In the genomic region with DNA sequence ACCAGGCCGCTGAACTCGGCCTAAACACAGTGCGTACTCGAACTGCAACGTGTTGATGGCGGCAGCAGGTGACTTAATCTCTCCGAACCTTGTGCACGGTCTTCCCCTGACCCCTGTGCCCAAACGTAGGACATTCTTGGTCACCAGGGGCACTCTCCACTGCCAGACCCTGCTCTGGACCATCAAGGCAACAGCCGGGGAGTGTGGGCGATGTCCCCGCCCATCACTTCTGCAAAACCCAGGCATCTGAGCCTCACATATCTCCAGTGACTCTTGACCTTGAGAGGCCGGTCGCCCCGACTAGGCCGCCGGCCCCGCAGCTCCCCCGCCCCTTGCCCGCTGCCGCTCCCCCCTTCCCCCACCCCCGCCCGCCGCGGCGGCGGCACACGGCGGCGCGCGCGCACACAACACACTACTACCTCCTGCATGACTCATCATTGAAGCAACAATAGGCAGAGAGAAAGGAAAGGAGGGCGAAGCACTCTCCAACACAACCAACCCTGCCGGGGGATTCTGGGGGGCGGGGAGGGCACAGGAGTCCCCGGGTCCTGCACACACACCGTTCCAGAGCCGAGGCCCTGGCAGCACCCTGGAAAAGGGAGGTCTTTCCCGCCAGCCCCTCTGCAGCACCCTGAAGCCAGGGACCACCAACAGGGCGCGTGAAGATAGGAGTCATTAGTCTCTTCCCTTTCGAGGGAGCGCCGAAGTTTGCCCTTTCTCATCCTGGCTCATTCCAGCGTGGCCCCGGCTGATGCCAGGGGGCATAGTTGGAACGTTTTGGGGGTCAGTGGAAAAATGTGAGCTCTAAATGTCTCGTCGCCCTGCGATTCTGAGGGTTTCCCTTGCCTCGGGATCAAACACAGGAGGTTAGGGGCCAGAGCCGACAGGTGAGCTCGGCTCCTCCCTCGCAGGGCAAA, we compare ENCODE assay signal across 8 cellular contexts. TPM values are rescaled to one million over a fixed set of nuclear protein-coding genes. Genes with fewer than 3 reads are reported as not detected.
DNase-seq lines count a peak whose midpoint lies in the region; ATAC-seq lines count a peak whose summit lies in the region.

No MANE protein-coding gene starts in this region.

- H3K27ac ChIP-seq in cingulate gyrus (ENCODE audit: low read depth, low read length) = peak overlapping the region; percentile 99

- DNase-seq in GM03348 (ENCODE audit: low spot score) (peak; percentile 59), NCI-H2196 (lab: John Stamatoyannopoulos, UW; ENCODE audit: unreplicated experiment) (peak; percentile 61), left lobe of liver (ENCODE audit: low spot score) (peak; percentile 60), NCI-H526 treated with DMSO at 0.1 percent for 48 hours (lab: John Stamatoyannopoulos, UW) (no peak), NCI-H128 (lab: John Stamatoyannopoulos, UW; ENCODE audit: unreplicated experiment) (no peak)
- DNase-seq in activated CD4-positive, alpha-beta T cell treated with anti-CD3 and anti-CD28 coated beads for 48 hours = peak; percentile 67
- DNase-seq in stimulated activated CD4-positive, alpha-beta T cell treated with anti-CD3 and anti-CD28 coated beads, Interleukin-4, amount 100 ng/mL, for 24 hours = peak; percentile 58

- ATAC-seq in left lobe of liver = no peak

RNA-seq across cellular contexts. Expression of gene MNT, which starts 1.9 kb away (rescaled TPM):
- total RNA-seq in left lobe of liver = 8.6 TPM

Comparison
In these comparisons a context has a peak if more than half of its experiments do, and no peak if none do; other contexts are left out.
1. DNase-seq: peak in GM03348 (single experiment), NCI-H2196 (single experiment), activated CD4-positive, alpha-beta T cell treated with anti-CD3 and anti-CD28 coated beads for 48 hours (single experiment), left lobe of liver (single experiment) and stimulated activated CD4-positive, alpha-beta T cell treated with anti-CD3 and anti-CD28 coated beads, Interleukin-4, amount 100 ng/mL, for 24 hours (single experiment); none in NCI-H526 treated with DMSO at 0.1 percent for 48 hours (single experiment) and NCI-H128 (single experiment).